ENCODE assay signal across 9 cellular contexts in the genomic region with DNA sequence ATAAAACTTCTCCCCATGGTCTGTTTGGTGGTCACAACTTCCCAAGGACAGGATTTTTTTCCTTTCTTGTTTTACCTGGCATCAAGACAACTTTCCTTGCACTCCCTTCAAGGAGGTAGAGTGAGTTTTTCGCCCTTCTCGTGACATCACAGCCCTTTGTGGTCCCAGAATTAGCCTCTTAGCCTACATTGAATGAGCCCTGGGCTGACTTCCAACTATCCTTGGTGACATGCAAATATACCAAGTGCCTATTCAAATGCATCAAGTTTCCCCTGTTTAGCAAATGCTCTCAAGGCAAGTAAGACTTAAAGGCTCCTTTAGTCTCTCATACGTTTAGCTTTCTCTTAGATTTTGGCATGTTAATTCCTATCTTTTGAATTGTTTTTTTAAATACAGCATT. TPM values are rescaled to one million over a fixed set of nuclear protein-coding genes. Genes with fewer than 3 reads are reported as not detected.
A peak's percentile ranks its signal among the peaks of the same experiment; 100 is the strongest.
DNase-seq lines count a peak whose midpoint lies in the region; ATAC-seq and TF ChIP-seq lines count a peak whose summit lies in the region.
"Had no signal": no experiment of that assay in that cellular context is flagged by ENCODE, and none has a peak within 500 bp of the region (broad histone marks: within the 10 kb centered on the region; RNA-seq: fewer than 3 reads in every experiment).

No MANE protein-coding gene starts in this region.

- ATAC-seq in GM19397 (IDR thresholded peaks at IDR 0.05; ENCODE audit: unreplicated experiment) (peak; percentile 76), HG03354 (IDR thresholded peaks at IDR 0.05; ENCODE audit: poor library complexity, severe bottlenecking, unreplicated experiment) (peak; percentile 71), body of pancreas (peak; percentile 47)

- TF ChIP-seq CTCF in C4-2B (conservative IDR thresholded peaks at IDR 0.05) (no peak), body of pancreas (IDR thresholded peaks at IDR 0.05) (no peak), left ventricle myocardium inferior (IDR thresholded peaks at IDR 0.05; ENCODE audit: borderline replicate concordance) (no peak)

- peak in 2 of 3 donors; percentile 28 to 47 for TF ChIP-seq POLR2A in body of pancreas (IDR thresholded peaks at IDR 0.05)

- H3K4me1 ChIP-seq in body of pancreas: peaks cover 44% of the 10 kb centered on the region
- peaks cover under 1% of the 10 kb centered on the region for H3K4me1 ChIP-seq in left ventricle myocardium inferior

- H3K36me3 ChIP-seq in body of pancreas (replicated peaks in 1 of 2; ENCODE audit: insufficient read depth in 1 of 2, low read depth in 2 of 2) (no peaks in the 10 kb centered on the region), left ventricle myocardium inferior (no peaks in the 10 kb centered on the region)

- H3K4me3 ChIP-seq in body of pancreas (no peak overlapping the region), left ventricle myocardium inferior (no peak overlapping the region)

- H3K9me3 ChIP-seq in body of pancreas (no peaks in the 10 kb centered on the region), left ventricle myocardium inferior (replicated peaks) (peaks cover 10% of the 10 kb centered on the region)

- WGBS in body of pancreas, 2 donors: 18 to 32% methylated on average over 3 of the region's 3 CpGs

- H3K27me3 ChIP-seq in body of pancreas (no peaks in the 10 kb centered on the region), left ventricle myocardium inferior (ENCODE audit: low read depth) (peaks cover 48% of the 10 kb centered on the region)

- DNase-seq in body of pancreas (peak; percentile 53 to 74 (median 71)), left ventricle myocardium inferior (no peak), HuH-7.5 (ENCODE audit: low spot score) (no peak), amniotic stem cell (lab: John Stamatoyannopoulos, UW) (no peak), AG20443 (ENCODE audit: low spot score) (no peak)

- H3K27ac ChIP-seq in C4-2B: peak overlapping the region; percentile 68; the same call in 1 of the 2 replicates
- peak overlapping the region in 3 of 4 donors; percentile 37 to 99 (median 76) for H3K27ac ChIP-seq in body of pancreas
- H3K27ac ChIP-seq in left ventricle myocardium inferior (replicated peaks): no peak overlapping the region
- H3K27ac ChIP-seq: epithelial cell of prostate had no signal

- intact Hi-C loops in body of pancreas (cut with DNase I): loop anchor here (10.0 kb wide), 1 partner anchor 54 kb away; no protein-coding TSS in a partner anchor
- intact Hi-C loops in left ventricle myocardium inferior (cut with micrococcal nuclease): no loop called here

RNA-seq across cellular contexts. Expression of a gene that starts 36.6 kb away (rescaled TPM):
- total RNA-seq in body of pancreas (100 to 1,000 TPM; 105 to 168 TPM), left ventricle myocardium inferior (4.1 TPM)

Comparison
In these comparisons a context has a peak if more than half of its experiments do, and no peak if none do; other contexts are left out.
1. DNase-seq: peak in body of pancreas (4 of 4); none in left ventricle myocardium inferior (single experiment), HuH-7.5 (single experiment), amniotic stem cell (single experiment) and AG20443 (single experiment).
2. RNA of a gene that starts 36.6 kb away (total RNA-seq): 105 to 168 TPM in body of pancreas; 4.1 TPM in left ventricle myocardium inferior (single experiment); every median in the first group is over 10 times any median in the second.
3. Peak in every context shown above with its lines, with median percentiles within 50 percentile points of each other: ATAC-seq.